21 cellular contexts compared by ENCODE assay signal in genomic region chr1:77406661-77407060, GRCh38.
A peak's percentile ranks its signal among the peaks of the same experiment; 100 is the strongest.
DNase-seq lines count a peak whose midpoint lies in the region; ATAC-seq, FAIRE-seq and TF ChIP-seq lines count a peak whose summit lies in the region.
"Had no signal": no experiment of that assay in that cellular context is flagged by ENCODE, and none has a peak within 500 bp of the region (broad histone marks: within the 10 kb centered on the region; RNA-seq: fewer than 3 reads in every experiment).

No MANE protein-coding gene starts in this region.

- H4K8ac ChIP-seq in IMR-90 (ENCODE audit: low read depth in 2 of 2, low read length in 2 of 2): peak overlapping the region in 1 of 2 experiments; percentile 66; a peak in 1 of 4 replicates

- no peak; the same call in 1 of the 2 replicates for ATAC-seq in IMR-90 (ENCODE audit: low read depth)
- ATAC-seq in GM21381 (IDR thresholded peaks at IDR 0.05; ENCODE audit: unreplicated experiment): no peak
- no peak for ATAC-seq in gastroesophageal sphincter
- ATAC-seq: heart left ventricle; pancreas; stimulated activated naive CD8-positive, alpha-beta T cell treated with anti-CD3 and anti-CD28 coated beads, Interleukin-15, amount 100 ng/mL, for 72 hours had no signal

- TF ChIP-seq EP300 in gastroesophageal sphincter (IDR thresholded peaks at IDR 0.05): no peak

- H2BK15ac ChIP-seq in IMR-90 (ENCODE audit: low read depth, low read length): no peak overlapping the region

- H2AK9ac ChIP-seq in IMR-90 (replicated peaks; ENCODE audit: low read depth, low read length, poor library complexity): no peak overlapping the region

- H4K5ac ChIP-seq in IMR-90 (ENCODE audit: low read depth, low read length): no peak overlapping the region; the same call in 1 of the 2 replicates

- no peaks in the 10 kb centered on the region; the same call in 1 of the 2 replicates for H3K9me1 ChIP-seq in IMR-90 (ENCODE audit: insufficient read depth, low read length)
- no peaks in the 10 kb centered on the region for H3K9me1 ChIP-seq in endothelial cell of umbilical vein (replicated peaks; ENCODE audit: control insufficient read depth, extremely low read depth, insufficient read depth, low read length)

- H2AFZ ChIP-seq in IMR-90 (replicated peaks; ENCODE audit: low read length, poor library complexity) (no peak overlapping the region), endothelial cell of umbilical vein (ENCODE audit: low read depth, low read length) (no peak overlapping the region)

- H3K23ac ChIP-seq in IMR-90 (ENCODE audit: low read depth, low read length): no peak overlapping the region

- peak overlapping the region; percentile 47; the same call in 1 of the 2 replicates for H2BK120ac ChIP-seq in IMR-90 (ENCODE audit: low read depth, low read length)

- H3K4me3 ChIP-seq in IMR-90 (ENCODE audit: insufficient read depth, low read depth, low read length): no peak overlapping the region
- H3K4me3 ChIP-seq in endothelial cell of umbilical vein (replicated peaks in 1 of 3; ENCODE audit: insufficient read depth in 1 of 3, low read depth in 1 of 3, low read length in 3 of 3): no peak overlapping the region
- no peak overlapping the region for H3K4me3 ChIP-seq in skeletal muscle satellite cell (ENCODE audit: low read length)
- no peak overlapping the region for H3K4me3 ChIP-seq in gastroesophageal sphincter
- H3K4me3 ChIP-seq: heart left ventricle, MG63, pancreas, SJSA1 had no signal

- H3K36me3 ChIP-seq in IMR-90 (ENCODE audit: control insufficient read depth, insufficient read depth, low read length) (peaks cover 3% of the 10 kb centered on the region; the same call in 1 of the 2 replicates), endothelial cell of umbilical vein (ENCODE audit: control insufficient read depth in 2 of 2, extremely low read depth in 1 of 2, insufficient read depth in 2 of 2, low read length in 2 of 2) (no peaks in the 10 kb centered on the region), skeletal muscle satellite cell (ENCODE audit: insufficient read depth, low read length) (peaks cover 11% of the 10 kb centered on the region), gastroesophageal sphincter (no peaks in the 10 kb centered on the region)
- H3K36me3 ChIP-seq: heart left ventricle, MG63, pancreas, SJSA1 had no signal

- H3K27ac ChIP-seq in IMR-90 (ENCODE audit: insufficient read depth, low read length) (no peak overlapping the region), endothelial cell of umbilical vein (ENCODE audit: insufficient read depth, low read depth, low read length) (no peak overlapping the region), gastroesophageal sphincter (no peak overlapping the region)
- H3K27ac ChIP-seq: heart left ventricle, pancreas, SJSA1 had no signal

- H3K4me1 ChIP-seq in IMR-90 (ENCODE audit: control insufficient read depth, insufficient read depth, low read length) (peaks cover 7% of the 10 kb centered on the region; the same call in 1 of the 2 replicates), endothelial cell of umbilical vein (ENCODE audit: control insufficient read depth, extremely low read depth, insufficient read depth, low read length) (no peaks in the 10 kb centered on the region), skeletal muscle satellite cell (ENCODE audit: control insufficient read depth, insufficient read depth, low read length) (peaks cover 6% of the 10 kb centered on the region), gastroesophageal sphincter (peaks cover 0 to 8% (median 0%) of the 10 kb centered on the region in 3 donors)
- H3K4me1 ChIP-seq: heart left ventricle, pancreas had no signal

- H3K14ac ChIP-seq in IMR-90 (replicated peaks; ENCODE audit: low read depth, low read length): 0 out of 2 replicates have a peak overlapping the region, but pooled peaks have one; percentile 34

- H3K4me2 ChIP-seq in IMR-90 (ENCODE audit: low read depth, low read length) (peak overlapping the region; percentile 10; the same call in 1 of the 2 replicates), endothelial cell of umbilical vein (ENCODE audit: insufficient read depth, low read length) (no peak overlapping the region), skeletal muscle satellite cell (ENCODE audit: low read length) (no peak overlapping the region)

- H3K27me3 ChIP-seq in IMR-90 (ENCODE audit: control insufficient read depth, insufficient read depth, low read length) (no peaks in the 10 kb centered on the region), endothelial cell of umbilical vein (ENCODE audit: control insufficient read depth in 2 of 2, insufficient read depth in 2 of 2, low read length in 2 of 2) (no peaks in the 10 kb centered on the region), skeletal muscle satellite cell (ENCODE audit: control insufficient read depth, insufficient read depth, low read length) (no peaks in the 10 kb centered on the region), gastroesophageal sphincter (no peaks in the 10 kb centered on the region)
- H3K27me3 ChIP-seq: MG63, pancreas, SJSA1 had no signal

- DNase-seq in IMR-90: peak; percentile 11
- peak; percentile 90 for DNase-seq in NCI-H69 (lab: John Stamatoyannopoulos, UW)
- peak; percentile 69 for DNase-seq in endothelial cell of umbilical vein (ENCODE audit: low read depth, low spot score)
- DNase-seq in urothelium cell line (ENCODE audit: low spot score): no peak
- DNase-seq: activated CD4-positive, alpha-beta T cell treated with anti-CD3 and anti-CD28 coated beads, Interleukin-2, amount 50 U/mL, for 4 hours; activated naive CD8-positive, alpha-beta T cell treated with anti-CD3 and anti-CD28 coated beads, Interleukin-2, amount 10 ng/mL, durations not matched to agents 7 days and 5 days; activated T-cell treated with anti-CD3 and anti-CD28 coated beads, Interleukin-2, amount 50 U/mL, for 48 hours; CD4-positive, alpha-beta memory T cell; GF-D8; heart left ventricle; kidney; MG63; NCI-H2107; pancreas; stimulated activated naive CD8-positive, alpha-beta T cell treated with anti-CD3 and anti-CD28 coated beads, Interleukin-15, amount 100 ng/mL, for 72 hours had no signal

- H3K9ac ChIP-seq in IMR-90 (ENCODE audit: low read depth, low read length): no peak overlapping the region
- H3K9ac ChIP-seq in endothelial cell of umbilical vein (replicated peaks; ENCODE audit: extremely low read depth, insufficient read depth, low read length): no peak overlapping the region
- H3K9ac ChIP-seq in skeletal muscle satellite cell (ENCODE audit: low read depth, low read length): peak overlapping the region; percentile 11

- peak overlapping the region; percentile 29 for H2BK5ac ChIP-seq in IMR-90 (ENCODE audit: low read depth, low read length, poor library complexity, severe bottlenecking)

- no peak overlapping the region for H4K91ac ChIP-seq in IMR-90 (ENCODE audit: insufficient read depth, low read depth, low read length)

- BruUV-seq in IMR-90 (replicated peaks; lab: Mats Ljungman, UMichigan) (no TSS peak), endothelial cell of umbilical vein (replicated peaks; lab: Mats Ljungman, UMichigan) (no TSS peak)

- H4K20me1 ChIP-seq in IMR-90 (ENCODE audit: insufficient read depth, low read length) (no peaks in the 10 kb centered on the region), endothelial cell of umbilical vein (replicated peaks; ENCODE audit: control insufficient read depth, extremely low read depth, insufficient read depth, low read length) (no peaks in the 10 kb centered on the region)

- H3K9me3 ChIP-seq in IMR-90 (ENCODE audit: control insufficient read depth, insufficient read depth, low read length): no peaks in the 10 kb centered on the region
- H3K9me3 ChIP-seq in endothelial cell of umbilical vein (replicated peaks; ENCODE audit: control insufficient read depth, insufficient read depth, low read length): no peaks in the 10 kb centered on the region
- no peaks in the 10 kb centered on the region for H3K9me3 ChIP-seq in skeletal muscle satellite cell (replicated peaks; ENCODE audit: low read length)
- H3K9me3 ChIP-seq in gastroesophageal sphincter: no peaks in the 10 kb centered on the region
- H3K9me3 ChIP-seq: pancreas, SJSA1 had no signal

- intact Hi-C loops in IMR-90 (cut with micrococcal nuclease) (no loop called here), endothelial cell of umbilical vein (cut with micrococcal nuclease) (no loop called here)

- CTCF ChIA-PET in IMR-90 (lab: Yijun Ruan, JAX): interaction anchor here (0.7 kb wide), 1 partner anchor 256 kb away, joined by 6 read pairs; no protein-coding TSS in a partner anchor
- CTCF ChIA-PET in endothelial cell of umbilical vein (lab: Charles Lee): no interaction called here

- POLR2A ChIA-PET in IMR-90 (lab: Charles Lee; ENCODE audit: unreplicated experiment) (interaction anchor here (0.6 kb wide), 1 partner anchor 190 kb away, joined by 4 read pairs; no protein-coding TSS in a partner anchor), endothelial cell of umbilical vein (lab: Charles Lee) (no interaction called here)

- no peak overlapping the region for H3K56ac ChIP-seq in IMR-90 (ENCODE audit: extremely low read depth, insufficient read depth, low read length)

- H3K79me1 ChIP-seq in IMR-90 (ENCODE audit: low read depth in 1 of 2, low read length in 2 of 2): peaks cover 5 to 42% of the 10 kb centered on the region in 2 experiments; a peak in 2 of 4 replicates

- peak overlapping the region; percentile 52; the same call in 1 of the 2 replicates for H2AK5ac ChIP-seq in IMR-90 (ENCODE audit: low read depth, low read length)

- H3K4ac ChIP-seq in IMR-90 (ENCODE audit: low read depth, low read length): peak overlapping the region; percentile 49; the same call in 1 of the 2 replicates

- dilution Hi-C loops in IMR-90 (cut with HindIII; ENCODE audit: low sequenced_read_pairs, unreplicated experiment) (no loop called here), endothelial cell of umbilical vein (cut with MboI; ENCODE audit: extremely low pct_ligation_motif_present, low sequenced_read_pairs) (no loop called here)

- H2BK20ac ChIP-seq in IMR-90 (ENCODE audit: low read depth, low read length): peak overlapping the region; percentile 8; the same call in 1 of the 2 replicates

- in situ Hi-C loops in IMR-90 (cut with MboI; ENCODE audit: low sequenced_read_pairs): no loop called here

- no peak for FAIRE-seq in endothelial cell of umbilical vein (lab: Jason Lieb, UNC)
- FAIRE-seq in urothelium cell line (lab: Jason Lieb, UNC): no peak
- FAIRE-seq: colon, kidney, pancreas, TTC549 had no signal

- TF ChIP-seq RAD21 in IMR-90 (IDR thresholded peaks at IDR 0.05; ENCODE audit: low read length): no peak

- TF ChIP-seq CTCF in IMR-90 (conservative IDR thresholded peaks at IDR 0.05; ENCODE audit: low read depth, low read length) (no peak), endothelial cell of umbilical vein (IDR thresholded peaks at IDR 0.05; ENCODE audit: extremely low read depth in 1 of 2, insufficient read depth in 1 of 2, low read depth in 1 of 2, low read length in 2 of 2) (no peak), gastroesophageal sphincter (IDR thresholded peaks at IDR 0.05) (no peak)

- H3K79me2 ChIP-seq in endothelial cell of umbilical vein (ENCODE audit: control insufficient read depth, insufficient read depth, low read length): no peaks in the 10 kb centered on the region

- H3K18ac ChIP-seq in IMR-90 (ENCODE audit: low read depth, low read length): peak overlapping the region; percentile 79; the same call in 1 of the 2 replicates

- TF ChIP-seq POLR2A in IMR-90 (IDR thresholded peaks at IDR 0.05; ENCODE audit: low read depth, low read length) (no peak), endothelial cell of umbilical vein (IDR thresholded peaks at IDR 0.05; ENCODE audit: low read depth, low read length) (no peak), gastroesophageal sphincter (IDR thresholded peaks at IDR 0.05) (no peak)
